In genomic region chr2:100136310-100136709, GRCh38 we compare ENCODE assay signal across 19 cellular contexts. TPM values are rescaled to one million over a fixed set of nuclear protein-coding genes. Genes with fewer than 3 reads are reported as not detected.
A peak's percentile ranks its signal among the peaks of the same experiment; 100 is the strongest.
DNase-seq lines count a peak whose midpoint lies in the region; ATAC-seq and TF ChIP-seq lines count a peak whose summit lies in the region.
"Had no signal": no experiment of that assay in that cellular context is flagged by ENCODE, and none has a peak within 500 bp of the region (broad histone marks: within the 10 kb centered on the region; RNA-seq: fewer than 3 reads in every experiment).

No MANE protein-coding gene starts in this region.

- WGBS in transverse colon (ENCODE audit: low coverage in 1 of 2), 2 donors = 66 to 88% methylated on average over 4 of the region's 4 CpGs

- peaks cover 39 to 51% (median 48%) of the 10 kb centered on the region in 3 donors for H3K4me1 Mint-ChIP-seq in naive B cell
- H3K4me1 Mint-ChIP-seq: GM23338 had no signal

- no peaks in the 10 kb centered on the region for H3K9me3 Mint-ChIP-seq in naive B cell
- H3K9me3 Mint-ChIP-seq: activated T-helper 2 cell treated with anti-CD3 and anti-CD28 coated beads, Interferon-gamma antibody, Interleukin-2, Interleukin-4, amounts not matched to agents 10 μg/mL and 5 μg/mL and 100 μg/mL, durations not matched to agents 14 hours and 24 hours and 36 hours; CD4-positive, alpha-beta memory T cell; GM23338; T-helper 1 cell treated with Interleukin-12 subunit alpha and Interleukin-12 subunit beta and Interleukin-4 antibody, amounts not matched to agents 30 μg/mL and 1 μg/mL, for 36 hours had no signal

- no peak for TF ChIP-seq CTCF in transverse colon (IDR thresholded peaks at IDR 0.05)

- in situ Hi-C loops in transverse colon (cut with MboI; ENCODE audit: low pct_ligation_motif_present in 1 of 4, low pct_unique_long_range_greater_than_20kb in 1 of 4, low sequenced_read_pairs in 3 of 4) = no loop called here

- no peak for TF ChIP-seq POLR2A in transverse colon (IDR thresholded peaks at IDR 0.05)

- no peak for TF ChIP-seq EP300 in transverse colon (IDR thresholded peaks at IDR 0.05; ENCODE audit: low read depth)

- no peaks in the 10 kb centered on the region for H3K9me3 ChIP-seq in transverse colon
- H3K9me3 ChIP-seq: left lung, right lobe of liver, tibial artery had no signal

- ATAC-seq in activated CD4-positive, CD25-positive, alpha-beta regulatory T cell treated with anti-CD3 and anti-CD28 coated beads, Interleukin-2, amount 50 U/mL, for 24 hours = peak; percentile 26 to 50
- peak; percentile 75 for ATAC-seq in GM18868 (IDR thresholded peaks at IDR 0.05; ENCODE audit: unreplicated experiment)
- ATAC-seq in HG03565 (IDR thresholded peaks at IDR 0.05; ENCODE audit: unreplicated experiment) = peak; percentile 53
- peak; percentile 13 to 27 for ATAC-seq in naive B cell (ENCODE audit: low read depth in 2 of 2)
- no peak for ATAC-seq in GM19023 (IDR thresholded peaks at IDR 0.05; ENCODE audit: unreplicated experiment)
- ATAC-seq: GM23338, left lung, right lobe of liver had no signal

- H3K27ac ChIP-seq in transverse colon = no peak overlapping the region
- H3K27ac ChIP-seq: left lung, right lobe of liver, tibial artery had no signal

- H3K4me3 Mint-ChIP-seq in naive B cell = no peak overlapping the region
- H3K4me3 Mint-ChIP-seq: activated CD4-positive, alpha-beta T cell treated with anti-CD3 and anti-CD28 coated beads, Interleukin-2, amount 10 ng/mL, durations not matched to agents 24 days and 14 days; CD4-positive, alpha-beta memory T cell; GM23338; T-helper 1 cell treated with Interleukin-12 subunit alpha and Interleukin-12 subunit beta and Interleukin-4 antibody, amounts not matched to agents 30 μg/mL and 1 μg/mL, for 36 hours had no signal

- H3K4me1 ChIP-seq in transverse colon = no peaks in the 10 kb centered on the region
- H3K4me1 ChIP-seq: left lung, right lobe of liver, tibial artery had no signal

- no peak overlapping the region for H3K4me3 ChIP-seq in transverse colon
- H3K4me3 ChIP-seq: GM23338, left lung, right lobe of liver, tibial artery had no signal

- peaks cover 8 to 12% of the 10 kb centered on the region in 2 donors for H3K36me3 Mint-ChIP-seq in naive B cell
- H3K36me3 Mint-ChIP-seq: CD4-positive, alpha-beta memory T cell had no signal

- H3K27ac Mint-ChIP-seq in naive B cell = no peak overlapping the region
- H3K27ac Mint-ChIP-seq: activated CD4-positive, alpha-beta T cell treated with anti-CD3 and anti-CD28 coated beads, Interleukin-2, amount 10 ng/mL, durations not matched to agents 24 days and 14 days; activated T-helper 2 cell treated with anti-CD3 and anti-CD28 coated beads, Interferon-gamma antibody, Interleukin-2, Interleukin-4, amounts not matched to agents 10 μg/mL and 5 μg/mL and 100 μg/mL, durations not matched to agents 14 hours and 24 hours and 36 hours; CD4-positive, alpha-beta memory T cell; GM23338; T-helper 1 cell treated with Interleukin-12 subunit alpha and Interleukin-12 subunit beta and Interleukin-4 antibody, amounts not matched to agents 30 μg/mL and 1 μg/mL, for 36 hours had no signal

- H3K27me3 Mint-ChIP-seq in naive B cell = no peaks in the 10 kb centered on the region

- no peaks in the 10 kb centered on the region for H3K27me3 ChIP-seq in transverse colon
- H3K27me3 ChIP-seq: left lung, right lobe of liver, tibial artery had no signal

- no peak for DNase-seq in activated CD4-positive, CD25-positive, alpha-beta regulatory T cell (lab: John Stamatoyannopoulos, UW)
- peak; percentile 32 for DNase-seq in naive B cell
- DNase-seq in transverse colon = no peak
- DNase-seq in DMS79 treated with DMSO at 0.1 percent for 48 hours (lab: John Stamatoyannopoulos, UW) = no peak
- DNase-seq: activated CD4-positive, alpha-beta T cell treated with anti-CD3 and anti-CD28 coated beads, Interleukin-2, amount 10 ng/mL, durations not matched to agents 24 days and 14 days; CD4-positive, alpha-beta memory T cell; foreskin fibroblast; left lung; NCI-H1048; right lobe of liver; stimulated activated CD4-positive, alpha-beta T cell treated with anti-CD3 and anti-CD28 coated beads, Interleukin-2, amount 100 ng/mL, for 24 hours; tibial artery had no signal

- intact Hi-C loops in transverse colon (cut with DNase I; ENCODE audit: low total_unique reads) = no loop called here

- H3K36me3 ChIP-seq in transverse colon = no peaks in the 10 kb centered on the region
- H3K36me3 ChIP-seq: left lung, right lobe of liver, tibial artery had no signal

RNA-seq across cellular contexts. Expression of gene AFF3, which starts 6.1 kb away (rescaled TPM):
- polyA plus RNA-seq in naive B cell (ENCODE audit: low read depth in 6 of 6) = 100 to 1,000 TPM in 2 of 6 donors, 10 to 100 TPM in 4; 43.8 to 255 (median 96.8) TPM
- 10 to 100 TPM in 2 of 4 donors, 1 to 10 TPM in 2; 9.0 to 20.2 (median 14.5) TPM for total RNA-seq in transverse colon
